In the genomic region with DNA sequence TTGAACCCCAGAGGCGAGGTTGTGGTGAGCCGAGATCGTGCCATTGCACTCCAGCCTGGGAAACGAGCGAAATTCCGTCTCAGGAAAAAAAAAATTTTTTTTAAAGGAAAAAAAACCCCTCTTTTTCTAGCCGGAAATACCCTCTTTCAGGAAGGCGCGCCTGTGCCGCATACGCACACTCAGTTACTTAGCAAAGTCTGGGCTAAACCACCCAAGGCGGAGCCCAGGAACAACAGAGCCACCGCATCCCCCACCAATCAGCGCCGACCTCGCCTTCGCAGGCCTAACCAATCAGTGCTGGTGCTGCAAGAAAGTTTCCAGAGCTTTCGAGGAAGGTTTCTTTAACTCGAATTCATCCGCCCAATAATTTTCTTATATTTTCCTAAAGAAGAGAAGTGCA, we compare ENCODE assay signal across 22 cellular contexts.
"Had no signal": no experiment of that assay in that cellular context is flagged by ENCODE, and none has a peak within 500 bp of the region (broad histone marks: within the 10 kb centered on the region; RNA-seq: fewer than 3 reads in every experiment).

No MANE protein-coding gene starts in this region.

- DNase-seq: activated CD4-positive, alpha-beta T cell treated with anti-CD3 and anti-CD28 coated beads, Interleukin-2, amount 50 U/mL, for 1 hour; activated CD4-positive, CD25-positive, alpha-beta regulatory T cell treated with anti-CD3 and anti-CD28 coated beads, Interleukin-2, amount 50 U/mL, for 72 hours; activated gamma-delta T cell treated with Interleukin-2 at 50 U/mL for 16 hours; activated T-cell treated with anti-CD3 and anti-CD28 coated beads for 4 hours; effector memory CD4-positive, alpha-beta T cell; foreskin fibroblast; lower lobe of right lung; ovary; psoas muscle; right cardiac atrium; stimulated activated CD4-positive, alpha-beta T cell treated with anti-CD3 and anti-CD28 coated beads, Interleukin-4, amount 100 ng/mL, for 24 hours; T-helper 9 cell had no signal

- H3K9me3 ChIP-seq: lower lobe of right lung, ovary, thoracic aorta had no signal

- H3K27me3 ChIP-seq: hepatocyte, neural progenitor cell, ovary, upper lobe of left lung had no signal

- H3K36me3 Mint-ChIP-seq: activated naive CD8-positive, alpha-beta T cell; mesothelial cell of epicardium; neural progenitor cell; stimulated activated memory B cell treated with anti-CD40 and anti-IgM and Interleukin-4, amounts not matched to agents 10 μg/mL and 1 μg/mL and 100 μg/mL, for 72 hours had no signal

- H3K4me1 Mint-ChIP-seq: mesothelial cell of epicardium; neural progenitor cell; stimulated activated memory B cell treated with anti-CD40 and anti-IgM and Interleukin-4, amounts not matched to agents 10 μg/mL and 1 μg/mL and 100 μg/mL, for 72 hours had no signal

- H3K27me3 Mint-ChIP-seq: activated naive CD8-positive, alpha-beta T cell; dendritic cell treated with granulocyte-macrophage colony-stimulating factor and Interleukin-4, amounts not matched to agents 40 ng/mL and 50 ng/mL, for 4 days; stimulated activated memory B cell treated with anti-CD40 and anti-IgM and Interleukin-4, amounts not matched to agents 10 μg/mL and 1 μg/mL and 100 μg/mL, for 72 hours had no signal

- H3K27ac ChIP-seq: hepatocyte, lower lobe of right lung, neural progenitor cell, ovary, psoas muscle, skin epidermis, thoracic aorta, upper lobe of left lung had no signal

- H3K4me3 Mint-ChIP-seq: activated naive CD8-positive, alpha-beta T cell; activated T-helper 1 cell treated with anti-CD3 and anti-CD28 coated beads, Interleukin-12 subunit alpha, Interleukin-12 subunit beta, Interleukin-2, Interleukin-4 antibody, amounts not matched to agents 30 ng/mL and 10 ng/mL and 1 ng/mL, durations not matched to agents 14 hours and 24 hours and 36 hours; dendritic cell treated with granulocyte-macrophage colony-stimulating factor and Interleukin-4, amounts not matched to agents 40 ng/mL and 50 ng/mL, for 4 days; mesothelial cell of epicardium; neural progenitor cell; stimulated activated memory B cell treated with anti-CD40 and anti-IgM and Interleukin-4, amounts not matched to agents 10 μg/mL and 1 μg/mL and 100 μg/mL, for 72 hours had no signal

- H3K27ac Mint-ChIP-seq: activated naive CD8-positive, alpha-beta T cell; activated T-helper 1 cell treated with anti-CD3 and anti-CD28 coated beads, Interleukin-12 subunit alpha, Interleukin-12 subunit beta, Interleukin-2, Interleukin-4 antibody, amounts not matched to agents 30 ng/mL and 10 ng/mL and 1 ng/mL, durations not matched to agents 14 hours and 24 hours and 36 hours; dendritic cell treated with granulocyte-macrophage colony-stimulating factor and Interleukin-4, amounts not matched to agents 40 ng/mL and 50 ng/mL, for 4 days; mesothelial cell of epicardium; neural progenitor cell; stimulated activated memory B cell treated with anti-CD40 and anti-IgM and Interleukin-4, amounts not matched to agents 10 μg/mL and 1 μg/mL and 100 μg/mL, for 72 hours had no signal

- ATAC-seq: psoas muscle; right cardiac atrium; stimulated activated memory B cell treated with anti-CD40 and anti-IgM and Interleukin-4, amounts not matched to agents 10 μg/mL and 1 μg/mL and 100 μg/mL, for 72 hours had no signal
